Comparison of ENCODE assay signal across 8 cellular contexts in genomic region chr15:30470594-30471365, GRCh38. TPM values are rescaled to one million over a fixed set of nuclear protein-coding genes. Genes with fewer than 3 reads are reported as not detected.
DNase-seq lines count a peak whose midpoint lies in the region; ATAC-seq and TF ChIP-seq lines count a peak whose summit lies in the region.
"Not testable (repeated sequence)": the region's sequence is repeated elsewhere in the genome, so short reads cannot be mapped to it uniquely, and the experiment has no call there.

No MANE protein-coding gene starts in this region.

- H3K27me3 ChIP-seq in right atrium auricular region, gastrocnemius medialis, stomach: not testable (repeated sequence)

- H3K9me3 ChIP-seq in right atrium auricular region, gastrocnemius medialis, stomach: not testable (repeated sequence)

- H3K27ac Mint-ChIP-seq in activated naive CD4-positive, alpha-beta T cell treated with anti-CD3 and anti-CD28 coated beads, Interleukin-2, amount 50 U/mL, for 72 hours, result not testable (repeated sequence)

- H3K4me1 ChIP-seq in right atrium auricular region, gastrocnemius medialis, stomach: not testable (repeated sequence)

- H3K36me3 ChIP-seq in right atrium auricular region, gastrocnemius medialis, stomach: not testable (repeated sequence)

- not testable (repeated sequence) for DNase-seq in GM13977 (ENCODE audit: low spot score); right atrium auricular region (ENCODE audit: low spot score)
- DNase-seq in activated naive CD4-positive, alpha-beta T cell treated with anti-CD3 and anti-CD28 coated beads, Interleukin-2, amount 50 U/mL, for 72 hours (ENCODE audit: low spot score in 2 of 2), result peak; percentile 41 to 80
- DNase-seq in gastrocnemius medialis (peak; percentile 4 to 29), stomach (peak; percentile 52)

- peak; percentile 0 for TF ChIP-seq CTCF in GM13977 (IDR thresholded peaks at IDR 0.05; ENCODE audit: extremely low read depth, insufficient read depth, missing control alignments)
- TF ChIP-seq CTCF in right atrium auricular region (IDR thresholded peaks at IDR 0.05); gastrocnemius medialis (IDR thresholded peaks at IDR 0.05 in 4 of 5, conservative IDR thresholded peaks at IDR 0.05 in 1 of 5); stomach (IDR thresholded peaks at IDR 0.05): not testable (repeated sequence)

- intact Hi-C loops in gastrocnemius medialis (cut with DNase I; ENCODE audit: low total_unique reads); stomach (cut with DNase I; ENCODE audit: low total_unique reads): not testable (repeated sequence)

- H3K27ac ChIP-seq in right atrium auricular region (peak overlapping the region; percentile 65 to 80), gastrocnemius medialis (peak overlapping the region; percentile 46 to 68 (median 62)), stomach (peak overlapping the region; percentile 62 to 86 (median 71))

- not testable (repeated sequence) for TF ChIP-seq EP300 in stomach (IDR thresholded peaks at IDR 0.05)

- 0% methylated on average over 15 to 26 of the region's 89 CpGs; no CpG with 5 or more reads in 2 of the 5 donors for WGBS in stomach, 5 donors

- not testable (repeated sequence) for H3K36me3 Mint-ChIP-seq in activated naive CD4-positive, alpha-beta T cell treated with anti-CD3 and anti-CD28 coated beads, Interleukin-2, amount 50 U/mL, for 72 hours

- peak; percentile 72 for ATAC-seq in GM21717 (IDR thresholded peaks at IDR 0.05; ENCODE audit: unreplicated experiment)
- ATAC-seq in HG03196 (IDR thresholded peaks at IDR 0.05; ENCODE audit: unreplicated experiment), result peak; percentile 83
- peak; percentile 75 to 90 for ATAC-seq in activated CD4-positive, CD25-positive, alpha-beta regulatory T cell treated with anti-CD3 and anti-CD28 coated beads, Interleukin-2, amount 50 U/mL, for 24 hours
- ATAC-seq in activated naive CD4-positive, alpha-beta T cell treated with anti-CD3 and anti-CD28 coated beads, Interleukin-2, amount 50 U/mL, for 72 hours, result peak; percentile 81 to 89
- peak; percentile 98 for ATAC-seq in gastrocnemius medialis

- H3K4me3 ChIP-seq in right atrium auricular region (peak overlapping the region; percentile 44 to 60), gastrocnemius medialis (peak overlapping the region in 3 of 4 donors; percentile 35 to 51 (median 42)), stomach (peak overlapping the region; percentile 46 to 54 (median 52))

- H3K9me3 Mint-ChIP-seq in activated naive CD4-positive, alpha-beta T cell treated with anti-CD3 and anti-CD28 coated beads, Interleukin-2, amount 50 U/mL, for 72 hours, result not testable (repeated sequence)

- in situ Hi-C loops in GM13977 (cut with MboI; ENCODE audit: low pct_unique_long_range_greater_than_20kb, low sequenced_read_pairs, unreplicated experiment); gastrocnemius medialis (cut with MboI; ENCODE audit: low sequenced_read_pairs in 4 of 4): not testable (repeated sequence)

- not testable (repeated sequence) for TF ChIP-seq POLR2A in gastrocnemius medialis (IDR thresholded peaks at IDR 0.05); stomach (IDR thresholded peaks at IDR 0.05)

RNA-seq across cellular contexts. Expression of gene GOLGA8R, which starts 56.7 kb away (rescaled TPM):
- total RNA-seq in activated naive CD4-positive, alpha-beta T cell treated with anti-CD3 and anti-CD28 coated beads, Interleukin-2, amount 50 U/mL, for 72 hours, result 1 to 10 TPM; 4.2 to 5.0 TPM
- total RNA-seq in right atrium auricular region, result 1 to 10 TPM; 2.3 to 2.6 TPM
- 1 to 10 TPM in 2 of 4 donors, under 1 TPM in 2; 0.36 to 1.1 (median 1.00) TPM for total RNA-seq in gastrocnemius medialis
- total RNA-seq in stomach, result 1 to 10 TPM in 2 of 5 donors, under 1 TPM in 2, not detected in 1; 0.72 to 7.9 (median 1.9) TPM
- under 1 TPM; 0.31 to 0.61 (median 0.40) TPM for polyA plus RNA-seq in stomach
